ENCODE assay signal across 1 cellular context in genomic region chr10:80468002-80468401, GRCh38.
TF ChIP-seq lines count a peak whose summit lies in the region.

No MANE protein-coding gene starts in this region.

TF ChIP-seq in SK-N-SH treated with all-trans-retinoic acid at 6 μM for 48 hours, 23 proteins besides CTCF, POLR2A, EP300 and RAD21 (continued from another document):
- TF ChIP-seq, protein P1, sequence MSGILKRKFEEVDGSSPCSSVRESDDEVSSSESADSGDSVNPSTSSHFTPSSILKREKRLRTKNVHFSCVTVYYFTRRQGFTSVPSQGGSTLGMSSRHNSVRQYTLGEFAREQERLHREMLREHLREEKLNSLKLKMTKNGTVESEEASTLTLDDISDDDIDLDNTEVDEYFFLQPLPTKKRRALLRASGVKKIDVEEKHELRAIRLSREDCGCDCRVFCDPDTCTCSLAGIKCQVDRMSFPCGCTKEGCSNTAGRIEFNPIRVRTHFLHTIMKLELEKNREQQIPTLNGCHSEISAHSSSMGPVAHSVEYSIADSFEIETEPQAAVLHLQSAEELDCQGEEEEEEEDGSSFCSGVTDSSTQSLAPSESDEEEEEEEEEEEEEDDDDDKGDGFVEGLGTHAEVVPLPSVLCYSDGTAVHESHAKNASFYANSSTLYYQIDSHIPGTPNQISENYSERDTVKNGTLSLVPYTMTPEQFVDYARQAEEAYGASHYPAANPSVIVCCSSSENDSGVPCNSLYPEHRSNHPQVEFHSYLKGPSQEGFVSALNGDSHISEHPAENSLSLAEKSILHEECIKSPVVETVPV (CRISPR knock-in tag; IDR thresholded peaks at IDR 0.05): no peak
- no peak for TF ChIP-seq TSHZ2 (CRISPR knock-in tag; IDR thresholded peaks at IDR 0.05)
- TF ChIP-seq ZFP3 (CRISPR knock-in tag; IDR thresholded peaks at IDR 0.05): no peak
- TF ChIP-seq ESRRG (CRISPR knock-in tag; IDR thresholded peaks at IDR 0.05): no peak
- no peak for TF ChIP-seq ARNTL (CRISPR knock-in tag; IDR thresholded peaks at IDR 0.05; ENCODE audit: borderline replicate concordance, low read depth)
